9 cellular contexts compared by ENCODE assay signal in genomic region chr16:71927383-71927782, GRCh38. TPM values are rescaled to one million over a fixed set of nuclear protein-coding genes. Genes with fewer than 3 reads are reported as not detected.
DNase-seq lines count a peak whose midpoint lies in the region; ATAC-seq, FAIRE-seq and TF ChIP-seq lines count a peak whose summit lies in the region.
"Had no signal": no experiment of that assay in that cellular context is flagged by ENCODE, and none has a peak within 500 bp of the region (broad histone marks: within the 10 kb centered on the region; RNA-seq: fewer than 3 reads in every experiment).

No MANE protein-coding gene starts in this region.

- peaks cover 89% of the 10 kb centered on the region for H3K36me3 Mint-ChIP-seq in CD4-positive, alpha-beta T cell (ENCODE audit: low read depth)
- peaks cover 74% of the 10 kb centered on the region for H3K36me3 Mint-ChIP-seq in nephron progenitor cell (ENCODE audit: low read depth)

- H3K9me3 Mint-ChIP-seq in CD4-positive, alpha-beta T cell = no peaks in the 10 kb centered on the region
- no peaks in the 10 kb centered on the region for H3K9me3 Mint-ChIP-seq in nephron progenitor cell
- H3K9me3 Mint-ChIP-seq: activated naive CD4-positive, alpha-beta T cell treated with anti-CD3 and anti-CD28 coated beads, Interleukin-2, amount 50 U/mL, for 72 hours had no signal

- peak overlapping the region; percentile 22 for H3K27ac Mint-ChIP-seq in CD4-positive, alpha-beta T cell
- peak overlapping the region; percentile 82 for H3K27ac Mint-ChIP-seq in nephron progenitor cell

- H3K4me1 Mint-ChIP-seq in CD4-positive, alpha-beta T cell (ENCODE audit: low read depth) = peaks cover 20% of the 10 kb centered on the region
- no peaks in the 10 kb centered on the region for H3K4me1 Mint-ChIP-seq in nephron progenitor cell

- CTCF ChIA-PET in CD4-positive, alpha-beta T cell (lab: Charles Lee) = no interaction called here

- TF ChIP-seq CTCF in CD4-positive, alpha-beta T cell (IDR thresholded peaks at IDR 0.05) = no peak
- TF ChIP-seq CTCF in epithelial cell of esophagus (IDR thresholded peaks at IDR 0.05; ENCODE audit: insufficient read depth, low read depth, low read length, missing control alignments) = no peak
- TF ChIP-seq CTCF in nephron progenitor cell (IDR thresholded peaks at IDR 0.05) = no peak

- no peak overlapping the region for H3K4me3 ChIP-seq in epithelial cell of esophagus (ENCODE audit: low read length)

- POLR2A ChIA-PET in CD4-positive, alpha-beta T cell (lab: Charles Lee) = no interaction called here

- H3K27ac ChIP-seq in CD4-positive, alpha-beta T cell (ENCODE audit: low read depth, low read length) = no peak overlapping the region

- no peaks in the 10 kb centered on the region for H3K27me3 Mint-ChIP-seq in CD4-positive, alpha-beta T cell
- H3K27me3 Mint-ChIP-seq in nephron progenitor cell (ENCODE audit: low read depth, poor library complexity) = no peaks in the 10 kb centered on the region

- no peak overlapping the region for H3K4me3 Mint-ChIP-seq in CD4-positive, alpha-beta T cell
- H3K4me3 Mint-ChIP-seq in nephron progenitor cell = no peak overlapping the region

- H3K27me3 ChIP-seq in CD4-positive, alpha-beta T cell (ENCODE audit: control insufficient read depth, insufficient read depth, low read length) = no peaks in the 10 kb centered on the region

- no peak for DNase-seq in CD4-positive, alpha-beta T cell
- DNase-seq in NCI-H446 (lab: John Stamatoyannopoulos, UW) (peak; percentile 51 to 81), epithelial cell of esophagus (ENCODE audit: low read depth) (peak; percentile 76), nephron progenitor cell (no peak), SHP77 (lab: John Stamatoyannopoulos, UW) (no peak), GM12891 (ENCODE audit: insufficient read length, low spot score) (no peak), posterior cingulate gyrus (no peak), activated T-cell treated with anti-CD3 and anti-CD28 coated beads for 4 hours (no peak)

- no peak for TF ChIP-seq POLR2A in GM12891 (IDR thresholded peaks at IDR 0.05; ENCODE audit: low read depth, low read length)

- intact Hi-C loops in CD4-positive, alpha-beta T cell (cut with DNase I, micrococcal nuclease) = no loop called here
- intact Hi-C loops in posterior cingulate gyrus (cut with DNase I) = no loop called here

- no peak for ATAC-seq in CD4-positive, alpha-beta T cell (ENCODE audit: poor library complexity)

- H3K9me3 ChIP-seq in CD4-positive, alpha-beta T cell (ENCODE audit: control insufficient read depth, low read length) = no peaks in the 10 kb centered on the region

- no peak for FAIRE-seq in GM12891 (lab: Jason Lieb, UNC)

TF ChIP-seq in GM12891, 5 proteins besides CTCF, POLR2A, EP300 and RAD21:
- TF ChIP-seq TAF1 (IDR thresholded peaks at IDR 0.05; ENCODE audit: low read depth, low read length) (no peak), PAX5 (IDR thresholded peaks at IDR 0.05; ENCODE audit: insufficient read depth, low read length, severe bottlenecking) (no peak), SPI1 (IDR thresholded peaks at IDR 0.05; ENCODE audit: low read depth, low read length) (no peak), POU2F2 (IDR thresholded peaks at IDR 0.05; ENCODE audit: low read depth, low read length) (no peak), POLR2AphosphoS5 (IDR thresholded peaks at IDR 0.05; ENCODE audit: low read depth, low read length) (no peak)

RNA-seq across cellular contexts. Expression of gene IST1, which starts 32.1 kb away (rescaled TPM):
- 100 to 1,000 TPM; 411 to 412 TPM for total RNA-seq in CD4-positive, alpha-beta T cell
- 130 TPM for polyA plus RNA-seq in GM12891 (2012; ENCODE audit: low read depth, missing spikeins)

RNA-seq across cellular contexts. Expression of gene ZNF821, which starts 43.4 kb away (rescaled TPM):
- total RNA-seq in CD4-positive, alpha-beta T cell = 10 to 100 TPM; 17.3 to 18.3 TPM
- 4.2 TPM for polyA plus RNA-seq in GM12891 (2012; ENCODE audit: low read depth, missing spikeins)

Comparison
In these comparisons a context has a peak if more than half of its experiments do, and no peak if none do; other contexts are left out.
1. DNase-seq: peak in NCI-H446 (2 of 2) and epithelial cell of esophagus (single experiment); none in CD4-positive, alpha-beta T cell (0 of 10), nephron progenitor cell (single experiment), SHP77 (0 of 2), GM12891 (single experiment), posterior cingulate gyrus (0 of 10) and activated T-cell treated with anti-CD3 and anti-CD28 coated beads for 4 hours (single experiment).